Comparison of ENCODE assay signal across 16 cellular contexts in genomic region chr6:36571122-36572043, GRCh38. TPM values are rescaled to one million over a fixed set of nuclear protein-coding genes. Genes with fewer than 3 reads are reported as not detected.
DNase-seq lines count a peak whose midpoint lies in the region; ATAC-seq and TF ChIP-seq lines count a peak whose summit lies in the region.
"Had no signal": no experiment of that assay in that cellular context is flagged by ENCODE, and none has a peak within 500 bp of the region (broad histone marks: within the 10 kb centered on the region; RNA-seq: fewer than 3 reads in every experiment).

No MANE protein-coding gene starts in this region.

- no peaks in the 10 kb centered on the region for H3K9me2 ChIP-seq in HCT116 (ENCODE audit: insufficient read depth)

- H3K36me3 Mint-ChIP-seq in stimulated activated naive B cell treated with anti-CD40 and anti-IgM and Interleukin-4, amounts not matched to agents 10 μg/mL and 1 μg/mL and 100 μg/mL, for 72 hours, result no peaks in the 10 kb centered on the region
- no peaks in the 10 kb centered on the region for H3K36me3 Mint-ChIP-seq in activated CD4-positive, alpha-beta T cell treated with anti-CD3 and anti-CD28 coated beads for 36 hours (ENCODE audit: low read depth)
- H3K36me3 Mint-ChIP-seq: CD14-positive monocyte; CD4-positive, alpha-beta memory T cell had no signal

- H3K9me3 ChIP-seq in HCT116 (ENCODE audit: control insufficient read depth in 1 of 2, insufficient read depth in 1 of 2, low read depth in 1 of 2, low read length in 2 of 2) (no peaks in the 10 kb centered on the region), SJSA1 (replicated peaks) (no peaks in the 10 kb centered on the region)

- H3K4me1 ChIP-seq in HCT116 (ENCODE audit: control insufficient read depth in 1 of 2, insufficient read depth in 2 of 2, low read length in 2 of 2) (peaks cover 0 to 15% of the 10 kb centered on the region in 2 experiments; a peak in 3 of 4 replicates), SJSA1 (replicated peaks) (peaks cover 26% of the 10 kb centered on the region)
- H3K4me1 ChIP-seq: BLaER1 had no signal

- H3K4me3 Mint-ChIP-seq in stimulated activated naive B cell treated with anti-CD40 and anti-IgM and Interleukin-4, amounts not matched to agents 10 μg/mL and 1 μg/mL and 100 μg/mL, for 72 hours, result no peak overlapping the region
- no peak overlapping the region for H3K4me3 Mint-ChIP-seq in activated CD4-positive, alpha-beta T cell treated with anti-CD3 and anti-CD28 coated beads for 36 hours
- H3K4me3 Mint-ChIP-seq: CD14-positive monocyte; CD4-positive, alpha-beta memory T cell; GM23338 had no signal

- intact Hi-C loops in HCT116 (cut with micrococcal nuclease), result no loop called here
- intact Hi-C loops in activated CD4-positive, alpha-beta T cell treated with anti-CD3 and anti-CD28 coated beads for 36 hours (cut with DNase I, micrococcal nuclease), result no loop called here

- no peaks in the 10 kb centered on the region for H3K36me3 ChIP-seq in HCT116 (ENCODE audit: control insufficient read depth in 1 of 2, insufficient read depth in 2 of 2, low read length in 2 of 2)
- H3K36me3 ChIP-seq in SJSA1, result no peaks in the 10 kb centered on the region
- H3K36me3 ChIP-seq: BLaER1 had no signal

- TF ChIP-seq CTCF in HCT116 (IDR thresholded peaks at IDR 0.05 in 2 of 3, conservative IDR thresholded peaks at IDR 0.05 in 1 of 3; ENCODE audit: borderline replicate concordance in 1 of 3, insufficient read depth in 1 of 3, low read depth in 2 of 3, low read length in 2 of 3) (no peak), foreskin fibroblast (IDR thresholded peaks at IDR 0.05; ENCODE audit: low read depth, low read length) (no peak)

- H3K4me1 Mint-ChIP-seq in stimulated activated naive B cell treated with anti-CD40 and anti-IgM and Interleukin-4, amounts not matched to agents 10 μg/mL and 1 μg/mL and 100 μg/mL, for 72 hours, result peaks cover 1 to 6% of the 10 kb centered on the region in 2 donors
- H3K4me1 Mint-ChIP-seq in activated CD4-positive, alpha-beta T cell treated with anti-CD3 and anti-CD28 coated beads for 36 hours, result no peaks in the 10 kb centered on the region
- H3K4me1 Mint-ChIP-seq: CD4-positive, alpha-beta memory T cell had no signal

- no peaks in the 10 kb centered on the region for H4K20me1 ChIP-seq in HCT116 (ENCODE audit: insufficient read depth)
- H4K20me1 ChIP-seq: BLaER1 had no signal

- H3K27me3 ChIP-seq in HCT116 (ENCODE audit: insufficient read depth, low read length) (no peaks in the 10 kb centered on the region), SJSA1 (replicated peaks) (no peaks in the 10 kb centered on the region)
- H3K27me3 ChIP-seq: BLaER1 had no signal

- no peak for TF ChIP-seq POLR2A in HCT116 (IDR thresholded peaks at IDR 0.05; ENCODE audit: borderline replicate concordance, extremely low read depth, insufficient read depth, insufficient read length)

- ATAC-seq in HCT116, result no peak
- ATAC-seq in stimulated activated naive B cell treated with anti-CD40 and anti-IgM and Interleukin-4, amounts not matched to agents 10 μg/mL and 1 μg/mL and 100 μg/mL, for 72 hours (replicated peaks), result peak in 1 of 2 donors; percentile 17
- no peak for ATAC-seq in GM21717 (IDR thresholded peaks at IDR 0.05; ENCODE audit: unreplicated experiment)
- ATAC-seq in activated CD4-positive, alpha-beta T cell treated with anti-CD3 and anti-CD28 coated beads for 36 hours, result no peak
- ATAC-seq: GM23338 had no signal

- H3K79me2 ChIP-seq in HCT116 (ENCODE audit: insufficient read depth, low read length), result no peaks in the 10 kb centered on the region

- POLR2A ChIA-PET in HCT116 (lab: Charles Lee), result interaction anchor here (0.6 kb wide), 1 partner anchor 8 kb away, joined by 4 read pairs; no protein-coding TSS in a partner anchor
- POLR2A ChIA-PET in activated CD4-positive, alpha-beta T cell treated with anti-CD3 and anti-CD28 coated beads for 36 hours (lab: Charles Lee), result no interaction called here

- no peak overlapping the region for H3K4me3 ChIP-seq in HCT116 (replicated peaks in 1 of 2; ENCODE audit: low read depth in 1 of 2, low read length in 2 of 2)
- no peak overlapping the region for H3K4me3 ChIP-seq in SJSA1
- no peak overlapping the region for H3K4me3 ChIP-seq in foreskin fibroblast (ENCODE audit: low read depth in 1 of 2, low read length in 2 of 2)
- H3K4me3 ChIP-seq: BLaER1, GM23338 had no signal

- no peak for TF ChIP-seq RAD21 in HCT116 (IDR thresholded peaks at IDR 0.05; ENCODE audit: low read depth)

- peaks cover 0 to 2% of the 10 kb centered on the region in 2 donors for H3K9me3 Mint-ChIP-seq in stimulated activated naive B cell treated with anti-CD40 and anti-IgM and Interleukin-4, amounts not matched to agents 10 μg/mL and 1 μg/mL and 100 μg/mL, for 72 hours
- H3K9me3 Mint-ChIP-seq in activated CD4-positive, alpha-beta T cell treated with anti-CD3 and anti-CD28 coated beads for 36 hours (ENCODE audit: low read depth), result no peaks in the 10 kb centered on the region
- H3K9me3 Mint-ChIP-seq: CD4-positive, alpha-beta memory T cell had no signal

- CTCF ChIA-PET in HCT116 (lab: Charles Lee), result no interaction called here
- CTCF ChIA-PET in activated CD4-positive, alpha-beta T cell treated with anti-CD3 and anti-CD28 coated beads for 36 hours (lab: Charles Lee), result interaction anchor here (0.8 kb wide), 1 partner anchor 9 kb away, joined by 3 read pairs; no protein-coding TSS in a partner anchor

- DNase-seq in HCT116 (ENCODE audit: low read depth, low spot score), result no peak
- peak; percentile 53 for DNase-seq in M059J (ENCODE audit: low read depth)
- DNase-seq in SJSA1 (ENCODE audit: low read depth in 1 of 2, low spot score in 2 of 2), result no peak
- DNase-seq in stimulated activated naive B cell treated with anti-CD40 and anti-IgM and Interleukin-4, amounts not matched to agents 10 μg/mL and 1 μg/mL and 100 μg/mL, for 72 hours, result no peak
- DNase-seq in foreskin fibroblast, result no peak
- no peak for DNase-seq in activated CD4-positive, alpha-beta T cell treated with anti-CD3 and anti-CD28 coated beads for 36 hours
- DNase-seq: CD4-positive, alpha-beta memory T cell; DMS153; DMS79 treated with DMSO at 0.1 percent for 48 hours; EL; Karpas-422; KBM-7 had no signal

- H3K27ac ChIP-seq in HCT116 (ENCODE audit: low read depth, low read length), result no peak overlapping the region
- peak overlapping the region; percentile 85 for H3K27ac ChIP-seq in SJSA1
- H3K27ac ChIP-seq: BLaER1 had no signal

- peak overlapping the region; percentile 51 for H2AFZ ChIP-seq in HCT116 (ENCODE audit: low read depth, low read length, poor library complexity, severe bottlenecking)
- H2AFZ ChIP-seq: GM23338 had no signal

- H3K4me2 ChIP-seq in HCT116 (ENCODE audit: low read length), result no peak overlapping the region
- H3K4me2 ChIP-seq: BLaER1, GM23338 had no signal

- H3K9ac ChIP-seq in HCT116 (ENCODE audit: low read length), result no peak overlapping the region
- H3K9ac ChIP-seq: BLaER1 had no signal

- no TSS peak for BruUV-seq in HCT116 (replicated peaks; lab: Mats Ljungman, UMichigan)

- no peaks in the 10 kb centered on the region for H3K27me3 Mint-ChIP-seq in stimulated activated naive B cell treated with anti-CD40 and anti-IgM and Interleukin-4, amounts not matched to agents 10 μg/mL and 1 μg/mL and 100 μg/mL, for 72 hours
- no peaks in the 10 kb centered on the region for H3K27me3 Mint-ChIP-seq in activated CD4-positive, alpha-beta T cell treated with anti-CD3 and anti-CD28 coated beads for 36 hours
- H3K27me3 Mint-ChIP-seq: CD4-positive, alpha-beta memory T cell had no signal

- RAD21 ChIA-PET in HCT116 (lab: Charles Lee; ENCODE audit: low non-redundant PET in 1 of 2, low total read pairs in 2 of 2, uncharacterized antibody in 2 of 2, unreplicated experiment in 2 of 2), result interaction anchor here in 1 of 2 experiments (0.6 kb wide), 1 partner anchor 194 kb away, joined by 6 read pairs; no protein-coding TSS in a partner anchor

- H3K27ac Mint-ChIP-seq in stimulated activated naive B cell treated with anti-CD40 and anti-IgM and Interleukin-4, amounts not matched to agents 10 μg/mL and 1 μg/mL and 100 μg/mL, for 72 hours, result peak overlapping the region; percentile 89
- H3K27ac Mint-ChIP-seq in activated CD4-positive, alpha-beta T cell treated with anti-CD3 and anti-CD28 coated beads for 36 hours, result no peak overlapping the region
- H3K27ac Mint-ChIP-seq: CD4-positive, alpha-beta memory T cell; GM23338 had no signal

TF ChIP-seq in HCT116, 20 proteins besides CTCF, POLR2A, EP300 and RAD21 (continues in another document):
- no peak for TF ChIP-seq FOSL1 (IDR thresholded peaks at IDR 0.05; ENCODE audit: low read depth)
- no peak for TF ChIP-seq SP1 (IDR thresholded peaks at IDR 0.05; ENCODE audit: low read depth)
- no peak for TF ChIP-seq ZBTB33 (IDR thresholded peaks at IDR 0.05; ENCODE audit: extremely low read depth, insufficient replicate concordance, low read length)
- TF ChIP-seq SIN3A (IDR thresholded peaks at IDR 0.05; ENCODE audit: low read depth), result no peak
- TF ChIP-seq CBX3 (IDR thresholded peaks at IDR 0.05; ENCODE audit: low read depth), result no peak
- TF ChIP-seq EZH2phosphoT487 (IDR thresholded peaks at IDR 0.05; ENCODE audit: borderline replicate concordance), result no peak
- no peak for TF ChIP-seq YY1 (IDR thresholded peaks at IDR 0.05; ENCODE audit: extremely low read depth, insufficient replicate concordance, low read depth, low read length)
- TF ChIP-seq EGR1 (IDR thresholded peaks at IDR 0.05; ENCODE audit: low read depth), result no peak

RNA-seq across cellular contexts. Expression of gene SRSF3, which starts 22.8 kb away (rescaled TPM):
- total RNA-seq in HCT116 (2021; ENCODE audit: unreplicated experiment), result 362 TPM
- polyA plus RNA-seq in HCT116 (2012), result 213 and 248 TPM in 2 replicates
- total RNA-seq in M059J (2014; rRNA removed; shearing (Covaris generic)), result 348 and 518 TPM in 2 replicates
- 351 and 398 TPM in 2 replicates for total RNA-seq in SJSA1 (2014; rRNA removed; shearing (Covaris generic))
- total RNA-seq in activated CD4-positive, alpha-beta T cell treated with anti-CD3 and anti-CD28 coated beads for 36 hours, result 100 to 1,000 TPM; 298 to 464 TPM

RNA-seq across cellular contexts. Expression of gene STK38, which starts 24.1 kb away (rescaled TPM):
- 20.1 TPM for total RNA-seq in HCT116 (2021; ENCODE audit: unreplicated experiment)
- 9.6 and 13.5 TPM in 2 replicates for polyA plus RNA-seq in HCT116 (2012)
- total RNA-seq in M059J (2014; rRNA removed; shearing (Covaris generic)), result 52.8 and 67.6 TPM in 2 replicates
- total RNA-seq in SJSA1 (2014; rRNA removed; shearing (Covaris generic)), result 38.0 and 39.3 TPM in 2 replicates
- 10 to 100 TPM; 24.0 to 27.0 TPM for total RNA-seq in activated CD4-positive, alpha-beta T cell treated with anti-CD3 and anti-CD28 coated beads for 36 hours
